Comparison of ENCODE assay signal across 28 cellular contexts in the genomic region with DNA sequence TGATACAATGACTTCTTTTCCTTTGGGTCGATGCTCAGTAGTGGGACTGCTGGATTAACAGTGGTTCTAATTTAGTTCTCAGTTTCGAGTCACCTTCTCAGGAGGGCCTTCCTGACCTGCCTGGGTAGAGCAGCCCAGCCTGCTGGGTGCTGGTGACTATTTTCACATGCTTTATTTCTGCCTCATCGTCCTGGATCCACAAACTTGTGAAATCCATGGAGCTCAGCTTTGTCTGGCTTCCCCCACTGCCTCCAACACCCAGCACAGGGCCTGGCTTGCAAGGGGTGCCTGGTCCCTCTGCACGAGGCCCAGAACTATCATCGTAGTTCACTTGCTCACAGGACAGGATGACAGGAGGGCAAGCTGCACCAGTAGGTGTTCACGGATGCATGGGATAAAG. TPM values are rescaled to one million over a fixed set of nuclear protein-coding genes. Genes with fewer than 3 reads are reported as not detected.
A peak's percentile ranks its signal among the peaks of the same experiment; 100 is the strongest.
DNase-seq lines count a peak whose midpoint lies in the region; ATAC-seq and TF ChIP-seq lines count a peak whose summit lies in the region.
"Had no signal": no experiment of that assay in that cellular context is flagged by ENCODE, and none has a peak within 500 bp of the region (broad histone marks: within the 10 kb centered on the region; RNA-seq: fewer than 3 reads in every experiment).

No MANE protein-coding gene starts in this region.

- no peaks in the 10 kb centered on the region for H3K9me3 ChIP-seq in MM.1S (replicated peaks; ENCODE audit: insufficient read depth, low read length)
- no peaks in the 10 kb centered on the region for H3K9me3 ChIP-seq in lower lobe of right lung
- H3K9me3 ChIP-seq: A549, HAP-1 had no signal

- TF ChIP-seq CTCF in MM.1S (IDR thresholded peaks at IDR 0.05; ENCODE audit: low read length) (no peak), nephron progenitor cell (IDR thresholded peaks at IDR 0.05) (no peak), omental fat pad (IDR thresholded peaks at IDR 0.05) (no peak), lower lobe of right lung (IDR thresholded peaks at IDR 0.05) (no peak)

- H2AFZ ChIP-seq in MM.1S (ENCODE audit: low read length): 0 out of 2 replicates have a peak overlapping the region, but pooled peaks have one; percentile 35
- H2AFZ ChIP-seq: GM23338 had no signal

- H3K27me3 Mint-ChIP-seq in nephron progenitor cell (ENCODE audit: low read depth, poor library complexity): no peaks in the 10 kb centered on the region
- no peaks in the 10 kb centered on the region for H3K27me3 Mint-ChIP-seq in activated T-cell treated with anti-CD3 and anti-CD28 coated beads, Interleukin-2, amount 50 U/mL, for 24 hours
- H3K27me3 Mint-ChIP-seq: CD4-positive, alpha-beta memory T cell; IgD-negative memory B cell had no signal

- H3K27ac ChIP-seq in MM.1S (ENCODE audit: low read length) (no peak overlapping the region), cingulate gyrus (ENCODE audit: low read depth, low read length) (peak overlapping the region; percentile 14), temporal lobe (ENCODE audit: low read depth, low read length) (peak overlapping the region; percentile 97), lower lobe of right lung (no peak overlapping the region)
- H3K27ac ChIP-seq: A549, KMS-11, SK-N-MC had no signal

- H3K9me2 ChIP-seq in MM.1S (replicated peaks; ENCODE audit: insufficient read depth, low read length): no peaks in the 10 kb centered on the region

- peaks cover 71% of the 10 kb centered on the region for H3K4me1 Mint-ChIP-seq in nephron progenitor cell
- H3K4me1 Mint-ChIP-seq in activated T-cell treated with anti-CD3 and anti-CD28 coated beads, Interleukin-2, amount 50 U/mL, for 24 hours (ENCODE audit: low read depth): peaks cover 2% of the 10 kb centered on the region
- H3K4me1 Mint-ChIP-seq: CD4-positive, alpha-beta memory T cell had no signal

- no peak overlapping the region for H3K9ac ChIP-seq in MM.1S (ENCODE audit: low read length)
- H3K9ac ChIP-seq: KMS-11 had no signal

- H3K4me3 ChIP-seq in MM.1S (ENCODE audit: low read length) (no peak overlapping the region), lower lobe of right lung (no peak overlapping the region)
- H3K4me3 ChIP-seq: A549, GM12878, GM23338, HAP-1, SK-N-MC had no signal

- H3K79me2 ChIP-seq in MM.1S (ENCODE audit: low read length): no peaks in the 10 kb centered on the region

- no peak for DNase-seq in MM.1S
- DNase-seq in nephron progenitor cell: no peak
- DNase-seq in omental fat pad (ENCODE audit: low spot score): no peak
- DNase-seq in lower lobe of right lung: no peak
- DNase-seq in activated T-cell treated with anti-CD3 and anti-CD28 coated beads, Interleukin-2, amount 50 U/mL, for 24 hours: no peak
- DNase-seq: C1 segment of cervical spinal cord; CD4-positive, alpha-beta memory T cell; COR-L47; HFFc6; NCI-H1092; NCI-H1417 treated with DMSO at 0.1 percent for 48 hours; NCI-H1694 treated with DMSO at 0.1 percent for 48 hours; NCI-H2081 treated with DMSO at 0.1 percent for 48 hours; NCI-H2171; NCI-H226; NCI-H510A; NCI-H69; SIG-M5 had no signal

- H3F3A ChIP-seq in MM.1S (ENCODE audit: insufficient read depth, low read length): no peaks in the 10 kb centered on the region

- H3K36me3 Mint-ChIP-seq in nephron progenitor cell (ENCODE audit: low read depth): no peaks in the 10 kb centered on the region
- H3K36me3 Mint-ChIP-seq in activated T-cell treated with anti-CD3 and anti-CD28 coated beads, Interleukin-2, amount 50 U/mL, for 24 hours (ENCODE audit: low read depth): no peaks in the 10 kb centered on the region
- H3K36me3 Mint-ChIP-seq: CD4-positive, alpha-beta memory T cell; IgD-negative memory B cell had no signal

- H3K27ac Mint-ChIP-seq in nephron progenitor cell: peak overlapping the region; percentile 45
- H3K27ac Mint-ChIP-seq in activated T-cell treated with anti-CD3 and anti-CD28 coated beads, Interleukin-2, amount 50 U/mL, for 24 hours: no peak overlapping the region
- H3K27ac Mint-ChIP-seq: GM23338, HFFc6 had no signal

- intact Hi-C loops in lower lobe of right lung (cut with DNase I): no loop called here

- H3K9me3 Mint-ChIP-seq in nephron progenitor cell: peaks cover under 1% of the 10 kb centered on the region
- H3K9me3 Mint-ChIP-seq in activated T-cell treated with anti-CD3 and anti-CD28 coated beads, Interleukin-2, amount 50 U/mL, for 24 hours: no peaks in the 10 kb centered on the region
- H3K9me3 Mint-ChIP-seq: CD4-positive, alpha-beta memory T cell; GM23338; HFFc6 had no signal

- ATAC-seq in omental fat pad (ENCODE audit: low FRiP score): no peak
- no peak for ATAC-seq in lower lobe of right lung
- ATAC-seq: A549, GM12878, GM23338, Panc1 had no signal

- H4K20me1 ChIP-seq in MM.1S (ENCODE audit: insufficient read depth, low read length): no peaks in the 10 kb centered on the region

- H3K36me3 ChIP-seq in MM.1S (replicated peaks; ENCODE audit: insufficient read depth, low read length) (no peaks in the 10 kb centered on the region), lower lobe of right lung (no peaks in the 10 kb centered on the region)
- H3K36me3 ChIP-seq: HAP-1 had no signal

- H3K4me1 ChIP-seq in MM.1S (ENCODE audit: low read length) (no peaks in the 10 kb centered on the region), lower lobe of right lung (peaks cover 7% of the 10 kb centered on the region)
- H3K4me1 ChIP-seq: HAP-1 had no signal

- H3K27me3 ChIP-seq in MM.1S (replicated peaks; ENCODE audit: insufficient read depth, low read length) (no peaks in the 10 kb centered on the region; the same call in 1 of the 2 replicates), lower lobe of right lung (ENCODE audit: low read depth) (no peaks in the 10 kb centered on the region)

- H3K4me3 Mint-ChIP-seq in nephron progenitor cell: no peak overlapping the region
- H3K4me3 Mint-ChIP-seq in activated T-cell treated with anti-CD3 and anti-CD28 coated beads, Interleukin-2, amount 50 U/mL, for 24 hours: no peak overlapping the region
- H3K4me3 Mint-ChIP-seq: CD4-positive, alpha-beta memory T cell; GM23338; HFFc6; IgD-negative memory B cell had no signal

- H3K4me2 ChIP-seq in MM.1S (ENCODE audit: low read depth, low read length): no peak overlapping the region
- H3K4me2 ChIP-seq: A549, GM23338, KMS-11 had no signal

RNA-seq across cellular contexts. Expression of a gene that starts 46.9 kb away (rescaled TPM):
- total RNA-seq in temporal lobe (25.8 TPM), omental fat pad (10 to 100 TPM in 2 of 4 donors, 1 to 10 TPM in 2; 8.3 to 24.6 (median 16.2) TPM), lower lobe of right lung (108 TPM)
- total RNA-seq: HFFc6 had no signal

Comparison
In these comparisons a context has a peak if more than half of its experiments do, and no peak if none do; other contexts are left out.
1. H3K27ac ChIP-seq: peak in cingulate gyrus (single experiment) and temporal lobe (single experiment); none in MM.1S (single experiment) and lower lobe of right lung (single experiment).